12 cellular contexts compared by ENCODE assay signal in genomic region chr19:38713227-38713649, GRCh38. TPM values are rescaled to one million over a fixed set of nuclear protein-coding genes. Genes with fewer than 3 reads are reported as not detected.
DNase-seq lines count a peak whose midpoint lies in the region; ATAC-seq and TF ChIP-seq lines count a peak whose summit lies in the region.
"Had no signal": no experiment of that assay in that cellular context is flagged by ENCODE, and none has a peak within 500 bp of the region (broad histone marks: within the 10 kb centered on the region; RNA-seq: fewer than 3 reads in every experiment).

No MANE protein-coding gene starts in this region.

- TF ChIP-seq CTCF in breast epithelium (IDR thresholded peaks at IDR 0.05): no peak
- TF ChIP-seq CTCF in gastrocnemius medialis (IDR thresholded peaks at IDR 0.05 in 4 of 5, conservative IDR thresholded peaks at IDR 0.05 in 1 of 5): no peak

- no peak for TF ChIP-seq POLR2A in breast epithelium (IDR thresholded peaks at IDR 0.05)
- no peak for TF ChIP-seq POLR2A in gastrocnemius medialis (IDR thresholded peaks at IDR 0.05)

- ATAC-seq in right cardiac atrium (peak; percentile 57 to 76), gastrocnemius medialis (peak; percentile 85 to 89)

- peak; percentile 86 for DNase-seq in DMS 273 (lab: John Stamatoyannopoulos, UW; ENCODE audit: unreplicated experiment)
- DNase-seq in breast epithelium (ENCODE audit: low spot score in 2 of 2): no peak
- DNase-seq in right cardiac atrium: peak; percentile 81 to 94 (median 93)
- DNase-seq in gastrocnemius medialis: peak; percentile 85 to 94
- DNase-seq in NCI-H146 (lab: John Stamatoyannopoulos, UW): no peak
- DNase-seq in activated naive CD4-positive, alpha-beta T cell treated with anti-CD3 and anti-CD28 coated beads for 36 hours: no peak
- no peak for DNase-seq in AG08395 (ENCODE audit: low spot score)
- no peak for DNase-seq in SHP77 (lab: John Stamatoyannopoulos, UW)
- DNase-seq: effector CD4-positive, alpha-beta T cell; NCI-H1048 had no signal

- H3K27ac ChIP-seq in breast epithelium (peak overlapping the region; percentile 77 to 86), right cardiac atrium (ENCODE audit: low read length) (peak overlapping the region; percentile 61), gastrocnemius medialis (peak overlapping the region; percentile 75 to 96 (median 89))

- H3K36me3 Mint-ChIP-seq in activated naive CD4-positive, alpha-beta T cell treated with anti-CD3 and anti-CD28 coated beads for 36 hours (ENCODE audit: low read depth): peaks cover 8% of the 10 kb centered on the region

- no peak overlapping the region for H3K4me3 Mint-ChIP-seq in activated naive CD4-positive, alpha-beta T cell treated with anti-CD3 and anti-CD28 coated beads for 36 hours
- H3K4me3 Mint-ChIP-seq: T-helper 1 cell treated with Interleukin-12 subunit alpha and Interleukin-12 subunit beta and Interleukin-4 antibody, amounts not matched to agents 30 μg/mL and 1 μg/mL, for 36 hours had no signal

- in situ Hi-C loops in gastrocnemius medialis (cut with MboI; ENCODE audit: low sequenced_read_pairs in 4 of 4): no loop called here

- H3K4me1 Mint-ChIP-seq in activated naive CD4-positive, alpha-beta T cell treated with anti-CD3 and anti-CD28 coated beads for 36 hours (ENCODE audit: low read depth): no peaks in the 10 kb centered on the region

- WGBS in right cardiac atrium: 39% methylated on average over 19 of the region's 19 CpGs

- no peak overlapping the region for H3K27ac Mint-ChIP-seq in activated naive CD4-positive, alpha-beta T cell treated with anti-CD3 and anti-CD28 coated beads for 36 hours
- H3K27ac Mint-ChIP-seq: T-helper 1 cell treated with Interleukin-12 subunit alpha and Interleukin-12 subunit beta and Interleukin-4 antibody, amounts not matched to agents 30 μg/mL and 1 μg/mL, for 36 hours had no signal

- no peak overlapping the region for H3K4me3 ChIP-seq in breast epithelium
- no peak overlapping the region for H3K4me3 ChIP-seq in right cardiac atrium (ENCODE audit: low read length)
- H3K4me3 ChIP-seq in gastrocnemius medialis: no peak overlapping the region
- H3K4me3 ChIP-seq: HAP-1 had no signal

- H3K27me3 ChIP-seq in breast epithelium (no peaks in the 10 kb centered on the region), right cardiac atrium (ENCODE audit: control insufficient read depth, insufficient read depth) (no peaks in the 10 kb centered on the region), gastrocnemius medialis (no peaks in the 10 kb centered on the region)

- CTCF ChIA-PET in activated naive CD4-positive, alpha-beta T cell treated with anti-CD3 and anti-CD28 coated beads for 36 hours (lab: Charles Lee): interaction anchor here (0.6 kb wide), 1 partner anchor 249 kb away, joined by 3 read pairs; no protein-coding TSS in a partner anchor

- H3K4me1 ChIP-seq in breast epithelium (peaks cover 17 to 26% of the 10 kb centered on the region in 2 donors), right cardiac atrium (ENCODE audit: control insufficient read depth, insufficient read depth, low read length) (peaks cover 39% of the 10 kb centered on the region), gastrocnemius medialis (peaks cover 70 to 72% of the 10 kb centered on the region in 2 donors)
- H3K4me1 ChIP-seq: HAP-1 had no signal

- intact Hi-C loops in breast epithelium (cut with DNase I; ENCODE audit: low total_unique reads) (no loop called here), right cardiac atrium (cut with DNase I) (loop anchor here in 2 of 4 donors (5.0 to 10.0 kb wide), 2 partner anchors 58 to 61 kb away; no protein-coding TSS in a partner anchor), gastrocnemius medialis (cut with DNase I; ENCODE audit: low total_unique reads) (loop anchor here (2.0 to 10.0 kb wide), 4 partner anchors 18 to 328 kb away; partner anchors contain the start of genes ACTN4, GGN and SPRED3)
- intact Hi-C loops in activated naive CD4-positive, alpha-beta T cell treated with anti-CD3 and anti-CD28 coated beads for 36 hours (cut with micrococcal nuclease): no loop called here

- no peaks in the 10 kb centered on the region for H3K27me3 Mint-ChIP-seq in activated naive CD4-positive, alpha-beta T cell treated with anti-CD3 and anti-CD28 coated beads for 36 hours (ENCODE audit: low read depth)

- no peaks in the 10 kb centered on the region for H3K9me3 ChIP-seq in breast epithelium
- H3K9me3 ChIP-seq in right cardiac atrium (ENCODE audit: control insufficient read depth, low read length): no peaks in the 10 kb centered on the region
- H3K9me3 ChIP-seq in gastrocnemius medialis: no peaks in the 10 kb centered on the region
- H3K9me3 ChIP-seq: HAP-1 had no signal

- H3K9me3 Mint-ChIP-seq in activated naive CD4-positive, alpha-beta T cell treated with anti-CD3 and anti-CD28 coated beads for 36 hours: no peaks in the 10 kb centered on the region
- H3K9me3 Mint-ChIP-seq: T-helper 1 cell treated with Interleukin-12 subunit alpha and Interleukin-12 subunit beta and Interleukin-4 antibody, amounts not matched to agents 30 μg/mL and 1 μg/mL, for 36 hours had no signal

- H3K36me3 ChIP-seq in breast epithelium: peaks cover 15% of the 10 kb centered on the region
- H3K36me3 ChIP-seq in gastrocnemius medialis: peaks cover 0 to 50% of the 10 kb centered on the region in 2 donors

RNA-seq across cellular contexts. Expression of gene CAPN12, which starts 31.0 kb away (rescaled TPM):
- 1 to 10 TPM in 2 of 3 donors, under 1 TPM in 1; 0.16 to 9.2 (median 4.1) TPM for total RNA-seq in breast epithelium
- total RNA-seq in right cardiac atrium: under 1 TPM; 0.22 to 0.85 (median 0.54) TPM
- 0.91 TPM for polyA plus RNA-seq in right cardiac atrium
- under 1 TPM in 1 of 4 donors, not detected in 3; 0.42 TPM for total RNA-seq in gastrocnemius medialis
- 1 to 10 TPM; 1.9 to 2.2 TPM for total RNA-seq in activated naive CD4-positive, alpha-beta T cell treated with anti-CD3 and anti-CD28 coated beads for 36 hours

Comparison
In these comparisons a context has a peak if more than half of its experiments do, and no peak if none do; other contexts are left out.
1. DNase-seq: peak in DMS 273 (single experiment), right cardiac atrium (3 of 3) and gastrocnemius medialis (2 of 2); none in breast epithelium (0 of 2), NCI-H146 (single experiment), activated naive CD4-positive, alpha-beta T cell treated with anti-CD3 and anti-CD28 coated beads for 36 hours (single experiment), AG08395 (single experiment) and SHP77 (0 of 2).
2. Peak in every context shown above with its lines, with median percentiles within 50 percentile points of each other: H3K27ac ChIP-seq.